ENCODE assay signal across 18 cellular contexts in the genomic region with DNA sequence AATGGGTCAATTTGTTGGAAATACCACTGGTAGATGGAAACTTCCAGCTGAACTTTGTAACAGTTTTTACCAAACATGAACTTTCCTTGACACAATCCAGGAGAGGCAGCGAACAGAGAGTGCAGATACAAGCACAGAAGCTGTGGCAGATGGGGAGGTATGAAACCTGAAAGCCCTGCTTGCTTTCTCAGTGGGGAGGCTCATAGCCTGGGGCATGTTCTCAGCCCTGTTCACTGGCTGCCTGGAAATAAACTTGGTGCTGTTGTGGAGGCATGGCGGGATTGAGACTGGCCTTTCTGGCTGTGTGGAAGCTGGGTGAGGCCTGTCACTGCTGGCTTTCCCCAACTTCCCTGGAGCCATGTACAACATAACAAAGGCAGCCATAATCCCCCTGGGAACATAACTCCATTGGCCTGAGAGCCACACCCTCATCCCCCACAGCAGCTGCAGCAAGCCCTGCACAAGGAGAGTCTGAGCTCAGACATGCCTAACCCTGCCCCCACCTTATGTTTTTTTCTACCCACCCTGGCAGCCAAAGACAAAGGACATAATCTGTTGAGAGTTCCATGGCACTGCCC.
"Had no signal": no experiment of that assay in that cellular context is flagged by ENCODE, and none has a peak within 500 bp of the region (broad histone marks: within the 10 kb centered on the region; RNA-seq: fewer than 3 reads in every experiment).

No MANE protein-coding gene starts in this region.

- H3K27me3 ChIP-seq: foreskin keratinocyte, ovary, suprapubic skin, upper lobe of left lung had no signal

- H3K4me3 ChIP-seq: dorsolateral prefrontal cortex, ovary, suprapubic skin, upper lobe of left lung had no signal

- ATAC-seq: activated CD8-positive, alpha-beta T cell treated with anti-CD3 and anti-CD28 coated beads for 36 hours; activated T-cell treated with anti-CD3 and anti-CD28 coated beads, Interleukin-2, amount 50 U/mL, for 72 hours; foreskin keratinocyte; left ventricle myocardium superior; stimulated activated naive CD8-positive, alpha-beta T cell treated with anti-CD3 and anti-CD28 coated beads, Interleukin-15, Interleukin-2, amounts not matched to agents 100 U/mL and 50 U/mL, for 24 hours had no signal

- H3K4me1 ChIP-seq: upper lobe of left lung had no signal

- H3K36me3 ChIP-seq: ovary, suprapubic skin, upper lobe of left lung had no signal

- H3K27ac ChIP-seq: dorsolateral prefrontal cortex, foreskin keratinocyte, ovary, suprapubic skin, upper lobe of left lung, VCaP had no signal

- H3K9me3 ChIP-seq: ovary, suprapubic skin had no signal

- DNase-seq: activated CD4-positive, alpha-beta T cell treated with anti-CD3 and anti-CD28 coated beads for 4 hours; activated CD8-positive, alpha-beta memory T cell treated with anti-CD3 and anti-CD28 coated beads, Interleukin-2, amount 50 U/mL, for 4 hours; activated CD8-positive, alpha-beta T cell treated with anti-CD3 and anti-CD28 coated beads for 36 hours; activated T-cell treated with anti-CD3 and anti-CD28 coated beads, Interleukin-2, amount 50 U/mL, for 72 hours; aorta; dorsolateral prefrontal cortex; head of caudate nucleus; left ventricle myocardium superior; mesendoderm; nephron progenitor cell; ovary; stimulated activated CD4-positive, alpha-beta T cell treated with anti-CD3 and anti-CD28 coated beads, Interleukin-2, amount 100 ng/mL, for 48 hours; stimulated activated naive CD8-positive, alpha-beta T cell treated with anti-CD3 and anti-CD28 coated beads, Interleukin-15, Interleukin-2, amounts not matched to agents 100 U/mL and 50 U/mL, for 24 hours; T-helper 9 cell; upper lobe of left lung had no signal
